In the genomic region with DNA sequence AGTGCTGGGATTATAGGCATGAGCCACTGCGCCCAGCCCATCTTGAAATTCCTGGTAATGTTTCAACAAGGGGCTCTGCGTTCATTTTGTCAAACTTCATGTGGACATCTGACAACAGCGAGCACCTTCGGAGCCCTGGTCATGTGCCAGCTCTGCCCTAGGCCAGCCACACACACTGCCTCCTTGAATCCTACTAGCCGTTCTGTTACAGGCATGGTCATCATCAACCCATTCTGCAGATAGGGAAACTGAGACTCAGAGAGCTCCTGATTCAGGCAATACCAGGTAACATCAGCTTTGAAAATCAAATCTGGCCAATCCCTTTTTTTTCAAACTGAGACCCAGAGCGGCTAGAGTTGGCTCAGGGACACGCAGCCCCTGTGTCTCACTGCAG, we compare ENCODE assay signal across 12 cellular contexts. TPM values are rescaled to one million over a fixed set of nuclear protein-coding genes. Genes with fewer than 3 reads are reported as not detected.
DNase-seq lines count a peak whose midpoint lies in the region; ATAC-seq and TF ChIP-seq lines count a peak whose summit lies in the region.
"Had no signal": no experiment of that assay in that cellular context is flagged by ENCODE, and none has a peak within 500 bp of the region (broad histone marks: within the 10 kb centered on the region; RNA-seq: fewer than 3 reads in every experiment).

No MANE protein-coding gene starts in this region.

- TF ChIP-seq CTCF in RWPE1 (conservative IDR thresholded peaks at IDR 0.05; ENCODE audit: low read depth), result no peak
- TF ChIP-seq CTCF in esophagus muscularis mucosa (IDR thresholded peaks at IDR 0.05), result no peak
- TF ChIP-seq CTCF in ascending aorta (IDR thresholded peaks at IDR 0.05), result no peak

- H3K4me1 ChIP-seq in esophagus muscularis mucosa, result peaks cover 38 to 51% (median 46%) of the 10 kb centered on the region in 4 donors
- peaks cover 3 to 47% of the 10 kb centered on the region in 2 donors for H3K4me1 ChIP-seq in ascending aorta

- H3K27ac Mint-ChIP-seq in activated naive CD4-positive, alpha-beta T cell treated with anti-CD3 and anti-CD28 coated beads for 36 hours, result peak overlapping the region; percentile 87
- H3K27ac Mint-ChIP-seq in stimulated activated naive B cell treated with anti-CD40 and anti-IgM and Interleukin-4, amounts not matched to agents 10 μg/mL and 1 μg/mL and 100 μg/mL, for 72 hours, result peak overlapping the region; percentile 72

- H3K9me3 ChIP-seq in esophagus muscularis mucosa (peaks cover 0 to under 1% (median 0%) of the 10 kb centered on the region in 4 donors), ascending aorta (no peaks in the 10 kb centered on the region)

- TF ChIP-seq POLR2A in esophagus muscularis mucosa (IDR thresholded peaks at IDR 0.05; ENCODE audit: low read depth), result no peak

- no peaks in the 10 kb centered on the region for H3K27me3 ChIP-seq in esophagus muscularis mucosa
- no peaks in the 10 kb centered on the region for H3K27me3 ChIP-seq in ascending aorta

- DNase-seq in activated naive CD4-positive, alpha-beta T cell treated with anti-CD3 and anti-CD28 coated beads for 36 hours, result no peak
- no peak for DNase-seq in activated naive CD4-positive, alpha-beta T cell treated with Interleukin-2 at 50 U/mL for 16 hours
- DNase-seq in RWPE1 (ENCODE audit: low spot score) (no peak), esophagus muscularis mucosa (ENCODE audit: extremely low spot score) (no peak), islet precursor cell (no peak), NCI-H1105 (lab: John Stamatoyannopoulos, UW) (no peak), ascending aorta (ENCODE audit: low spot score in 2 of 2) (no peak)
- DNase-seq in stimulated activated naive B cell treated with anti-CD40 and anti-IgM and Interleukin-4, amounts not matched to agents 10 μg/mL and 1 μg/mL and 100 μg/mL, for 72 hours, result no peak
- DNase-seq: brain microvascular endothelial cell, occipital lobe had no signal

- H3K9me3 Mint-ChIP-seq in activated naive CD4-positive, alpha-beta T cell treated with anti-CD3 and anti-CD28 coated beads for 36 hours, result no peaks in the 10 kb centered on the region
- H3K9me3 Mint-ChIP-seq in stimulated activated naive B cell treated with anti-CD40 and anti-IgM and Interleukin-4, amounts not matched to agents 10 μg/mL and 1 μg/mL and 100 μg/mL, for 72 hours, result peaks cover 0 to 5% of the 10 kb centered on the region in 2 donors

- H3K4me1 Mint-ChIP-seq in activated naive CD4-positive, alpha-beta T cell treated with anti-CD3 and anti-CD28 coated beads for 36 hours (ENCODE audit: low read depth), result peaks cover 58% of the 10 kb centered on the region
- peaks cover 50 to 79% of the 10 kb centered on the region in 2 donors for H3K4me1 Mint-ChIP-seq in stimulated activated naive B cell treated with anti-CD40 and anti-IgM and Interleukin-4, amounts not matched to agents 10 μg/mL and 1 μg/mL and 100 μg/mL, for 72 hours

- intact Hi-C loops in activated naive CD4-positive, alpha-beta T cell treated with anti-CD3 and anti-CD28 coated beads for 36 hours (cut with micrococcal nuclease), result loop anchor here (2.0 kb wide), 1 partner anchor 186 kb away; no protein-coding TSS in a partner anchor
- intact Hi-C loops in esophagus muscularis mucosa (cut with DNase I), result no loop called here
- intact Hi-C loops in ascending aorta (cut with DNase I), result no loop called here

- peak overlapping the region; percentile 18 for H3K4me3 Mint-ChIP-seq in activated naive CD4-positive, alpha-beta T cell treated with anti-CD3 and anti-CD28 coated beads for 36 hours
- H3K4me3 Mint-ChIP-seq in stimulated activated naive B cell treated with anti-CD40 and anti-IgM and Interleukin-4, amounts not matched to agents 10 μg/mL and 1 μg/mL and 100 μg/mL, for 72 hours, result peak overlapping the region; percentile 21 to 52

- TF ChIP-seq EP300 in esophagus muscularis mucosa (IDR thresholded peaks at IDR 0.05), result no peak

- no peaks in the 10 kb centered on the region for H3K36me3 ChIP-seq in esophagus muscularis mucosa
- H3K36me3 ChIP-seq in ascending aorta, result no peaks in the 10 kb centered on the region
- H3K36me3 ChIP-seq: brain microvascular endothelial cell had no signal

- CTCF ChIA-PET in activated naive CD4-positive, alpha-beta T cell treated with anti-CD3 and anti-CD28 coated beads for 36 hours (lab: Charles Lee), result no interaction called here
- CTCF ChIA-PET in RWPE1 (lab: Yijun Ruan, JAX), result no interaction called here

- POLR2A ChIA-PET in RWPE1 (lab: Yijun Ruan, JAX; ENCODE audit: low non-redundant PET), result no interaction called here

- 83% methylated on average over 5 of the region's 7 CpGs for WGBS in esophagus muscularis mucosa

- H3K36me3 Mint-ChIP-seq in activated naive CD4-positive, alpha-beta T cell treated with anti-CD3 and anti-CD28 coated beads for 36 hours (ENCODE audit: low read depth), result no peaks in the 10 kb centered on the region
- peaks cover 2 to 5% of the 10 kb centered on the region in 2 donors for H3K36me3 Mint-ChIP-seq in stimulated activated naive B cell treated with anti-CD40 and anti-IgM and Interleukin-4, amounts not matched to agents 10 μg/mL and 1 μg/mL and 100 μg/mL, for 72 hours

- H3K27me3 Mint-ChIP-seq in activated naive CD4-positive, alpha-beta T cell treated with anti-CD3 and anti-CD28 coated beads for 36 hours (ENCODE audit: low read depth), result no peaks in the 10 kb centered on the region
- no peaks in the 10 kb centered on the region for H3K27me3 Mint-ChIP-seq in stimulated activated naive B cell treated with anti-CD40 and anti-IgM and Interleukin-4, amounts not matched to agents 10 μg/mL and 1 μg/mL and 100 μg/mL, for 72 hours

- ATAC-seq in stimulated activated naive B cell treated with anti-CD40 and anti-IgM and Interleukin-4, amounts not matched to agents 10 μg/mL and 1 μg/mL and 100 μg/mL, for 72 hours (replicated peaks), result no peak

- H3K4me3 ChIP-seq in esophagus muscularis mucosa (no peak overlapping the region), ascending aorta (no peak overlapping the region)
- H3K4me3 ChIP-seq: lung had no signal

- H3K27ac ChIP-seq in RWPE1 (peak overlapping the region; percentile 32; the same call in 1 of the 2 replicates), esophagus muscularis mucosa (replicated peaks in 1 of 4) (peak overlapping the region; percentile 21 to 95 (median 24)), ascending aorta (peak overlapping the region in 1 of 2 donors; percentile 6)
- H3K27ac ChIP-seq: brain microvascular endothelial cell, epithelial cell of prostate had no signal

RNA-seq across cellular contexts. Expression of a gene that starts 41.3 kb away (rescaled TPM):
- total RNA-seq in activated naive CD4-positive, alpha-beta T cell treated with anti-CD3 and anti-CD28 coated beads for 36 hours, result 10 to 100 TPM; 60.3 to 63.1 TPM
- total RNA-seq in esophagus muscularis mucosa (100 to 1,000 TPM in 2 of 4 donors, 10 to 100 TPM in 2; 67.6 to 203 (median 139) TPM), ascending aorta (24.6 TPM)
